ENCODE assay signal across 12 cellular contexts in the genomic region with DNA sequence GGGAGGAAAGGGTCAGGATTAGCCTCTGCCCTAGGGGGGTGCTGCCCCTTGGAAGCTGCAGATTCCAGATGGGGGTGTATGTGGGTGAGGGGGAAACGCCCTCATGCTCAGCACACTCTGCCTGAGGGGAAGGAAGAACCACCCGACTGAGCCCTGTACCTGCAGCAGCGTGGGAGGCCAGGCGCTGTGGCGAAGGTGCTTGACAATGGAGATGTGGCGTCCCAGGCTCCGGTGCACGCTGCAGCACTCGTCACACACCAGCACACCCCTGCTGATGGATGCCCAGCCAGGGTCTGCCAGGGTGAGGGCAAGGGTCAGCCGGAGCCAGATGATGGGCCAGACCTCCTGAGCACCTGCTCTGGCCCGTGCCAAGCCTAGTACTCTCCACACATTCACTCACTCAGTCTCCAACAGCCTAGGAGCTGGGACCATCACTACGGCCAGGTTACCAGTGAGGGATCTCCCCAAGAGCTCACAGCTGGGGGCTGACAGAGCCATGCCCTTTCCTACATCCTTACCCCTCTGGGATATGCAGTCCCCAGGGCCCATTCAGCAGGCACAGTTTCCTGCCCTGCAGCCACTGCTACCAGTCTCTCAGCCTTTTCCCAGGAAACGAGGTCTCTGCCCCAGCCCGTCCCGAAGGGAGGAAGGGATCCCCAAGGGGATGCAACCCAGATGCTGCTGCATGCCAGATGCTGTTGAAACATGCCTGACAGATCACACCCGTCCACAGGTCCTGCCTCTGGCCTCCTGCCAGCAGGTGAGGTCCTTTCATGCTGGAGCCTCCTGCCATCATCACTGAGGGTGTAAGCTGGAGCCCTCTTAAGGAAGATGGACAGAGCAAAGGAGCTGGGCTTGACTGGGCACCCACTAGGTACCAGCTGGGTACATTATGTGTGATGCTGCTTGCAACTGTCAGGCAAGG. TPM values are rescaled to one million over a fixed set of nuclear protein-coding genes. Genes with fewer than 3 reads are reported as not detected.
DNase-seq lines count a peak whose midpoint lies in the region; ATAC-seq and TF ChIP-seq lines count a peak whose summit lies in the region.
"Had no signal": no experiment of that assay in that cellular context is flagged by ENCODE, and none has a peak within 500 bp of the region (broad histone marks: within the 10 kb centered on the region; RNA-seq: fewer than 3 reads in every experiment).

No MANE protein-coding gene starts in this region.

- H3K4me3 Mint-ChIP-seq in T-helper 2 cell treated with Interferon-gamma antibody and Interleukin-4, amounts not matched to agents 5 μg/mL and 100 μg/mL, for 36 hours, result no peak overlapping the region

- H3K27ac Mint-ChIP-seq in T-helper 2 cell treated with Interferon-gamma antibody and Interleukin-4, amounts not matched to agents 5 μg/mL and 100 μg/mL, for 36 hours, result peak overlapping the region; percentile 65

- WGBS in psoas muscle, 3 donors, result 82 to 85% (median 82%) methylated on average over 16 of the region's 16 CpGs

- H3K27me3 ChIP-seq in psoas muscle (ENCODE audit: insufficient read depth in 3 of 3, low read length in 2 of 3), result no peaks in the 10 kb centered on the region

- H3K4me1 Mint-ChIP-seq in T-helper 2 cell treated with Interferon-gamma antibody and Interleukin-4, amounts not matched to agents 5 μg/mL and 100 μg/mL, for 36 hours (ENCODE audit: low read depth), result peaks cover 43% of the 10 kb centered on the region

- H3K4me3 ChIP-seq in psoas muscle, result no peak overlapping the region

- no peak for DNase-seq in T-helper 2 cell treated with Interferon-gamma antibody and Interleukin-4, amounts not matched to agents 5 μg/mL and 100 μg/mL, for 36 hours (ENCODE audit: low spot score)
- DNase-seq in T-helper 2 cell (no peak), NCI-H2171 treated with DMSO at 0.1 percent for 48 hours (lab: John Stamatoyannopoulos, UW) (peak; percentile 93), ecto neural progenitor cell (ENCODE audit: low spot score) (peak; percentile 47), psoas muscle (peak in 1 of 2 donors; percentile 51), AG08395 (ENCODE audit: low spot score) (no peak)
- DNase-seq: MM.1S had no signal

- intact Hi-C loops in psoas muscle (cut with DNase I), result loop anchor here in 1 of 2 donors (10.0 kb wide), 1 partner anchor 351 kb away; a partner anchor contains a TSS

- H3K36me3 ChIP-seq in psoas muscle (ENCODE audit: insufficient read depth in 1 of 2, low read depth in 1 of 2), result peaks cover 0 to 44% of the 10 kb centered on the region in 2 donors

- TF ChIP-seq CTCF in psoas muscle (IDR thresholded peaks at IDR 0.05), result no peak

- peaks cover 28% of the 10 kb centered on the region for H3K36me3 Mint-ChIP-seq in T-helper 2 cell treated with Interferon-gamma antibody and Interleukin-4, amounts not matched to agents 5 μg/mL and 100 μg/mL, for 36 hours (ENCODE audit: low read depth)

- H3K9me3 ChIP-seq in psoas muscle, result no peaks in the 10 kb centered on the region

- no peaks in the 10 kb centered on the region for H3K9me3 Mint-ChIP-seq in T-helper 2 cell treated with Interferon-gamma antibody and Interleukin-4, amounts not matched to agents 5 μg/mL and 100 μg/mL, for 36 hours

- peaks cover 58% of the 10 kb centered on the region for H3K4me1 ChIP-seq in psoas muscle

- peak overlapping the region; percentile 65 for H3K27ac ChIP-seq in psoas muscle
- H3K27ac ChIP-seq: VCaP had no signal

- no peak for ATAC-seq in psoas muscle
- no peak for ATAC-seq in HG03039 (IDR thresholded peaks at IDR 0.05; ENCODE audit: unreplicated experiment)
- no peak for ATAC-seq in HG02759 (IDR thresholded peaks at IDR 0.05; ENCODE audit: unreplicated experiment)
- ATAC-seq: HCT116, left lobe of liver had no signal

- H3K27me3 Mint-ChIP-seq in T-helper 2 cell treated with Interferon-gamma antibody and Interleukin-4, amounts not matched to agents 5 μg/mL and 100 μg/mL, for 36 hours (ENCODE audit: low read depth), result no peaks in the 10 kb centered on the region

RNA-seq across cellular contexts. Expression of a gene that starts 5.9 kb away (rescaled TPM):
- 10 to 100 TPM; 26.4 to 39.4 (median 31.5) TPM for total RNA-seq in psoas muscle
- polyA plus RNA-seq in psoas muscle, result 10 to 100 TPM; 24.3 to 46.0 (median 35.2) TPM

RNA-seq across cellular contexts. Expression of a gene that starts 9.3 kb away (rescaled TPM):
- total RNA-seq in psoas muscle, result 10 to 100 TPM in 1 of 4 donors, 1 to 10 TPM in 3; 6.4 to 14.8 (median 6.8) TPM
- 10 to 100 TPM in 1 of 3 donors, 1 to 10 TPM in 2; 5.4 to 10.7 (median 9.7) TPM for polyA plus RNA-seq in psoas muscle

RNA-seq across cellular contexts. Expression of a gene that starts 15.1 kb away (rescaled TPM):
- total RNA-seq in psoas muscle, result 10 to 100 TPM; 13.3 to 20.9 (median 17.7) TPM
- polyA plus RNA-seq in psoas muscle, result 10 to 100 TPM; 30.6 to 46.1 (median 42.6) TPM

RNA-seq across cellular contexts. Expression of a gene that starts 16.7 kb away (rescaled TPM):
- 1 to 10 TPM; 2.3 to 2.8 (median 2.5) TPM for total RNA-seq in psoas muscle
- 1 to 10 TPM; 1.6 to 7.9 (median 3.1) TPM for polyA plus RNA-seq in psoas muscle

RNA-seq across cellular contexts. Expression of a gene that starts 39.1 kb away (rescaled TPM):
- 100 to 1,000 TPM; 478 to 710 (median 557) TPM for total RNA-seq in psoas muscle
- polyA plus RNA-seq in psoas muscle, result 100 to 1,000 TPM; 182 to 495 (median 236) TPM

Comparison
In these comparisons a context has a peak if more than half of its experiments do, and no peak if none do; other contexts are left out.
1. DNase-seq: peak in NCI-H2171 treated with DMSO at 0.1 percent for 48 hours (single experiment) and ecto neural progenitor cell (single experiment); none in T-helper 2 cell treated with Interferon-gamma antibody and Interleukin-4, amounts not matched to agents 5 μg/mL and 100 μg/mL, for 36 hours (single experiment), T-helper 2 cell (0 of 5) and AG08395 (single experiment).